ENCODE assay signal across 22 cellular contexts in genomic region chr2:193156480-193156879, GRCh38.
DNase-seq lines count a peak whose midpoint lies in the region; ATAC-seq and TF ChIP-seq lines count a peak whose summit lies in the region.
"Had no signal": no experiment of that assay in that cellular context is flagged by ENCODE, and none has a peak within 500 bp of the region (broad histone marks: within the 10 kb centered on the region; RNA-seq: fewer than 3 reads in every experiment).

No MANE protein-coding gene starts in this region.

- no peaks in the 10 kb centered on the region for H3K9me2 ChIP-seq in HCT116 (ENCODE audit: insufficient read depth)

- H3K9ac ChIP-seq in HCT116 (ENCODE audit: low read length): no peak overlapping the region
- H3K9ac ChIP-seq: BLaER1 had no signal

- no peaks in the 10 kb centered on the region for H3K9me3 ChIP-seq in HCT116 (ENCODE audit: control insufficient read depth in 1 of 2, insufficient read depth in 1 of 2, low read depth in 1 of 2, low read length in 2 of 2)
- H3K9me3 ChIP-seq in osteoblast (ENCODE audit: low read depth, low read length): no peaks in the 10 kb centered on the region
- H3K9me3 ChIP-seq: BE2C, BLaER1, Caco-2 had no signal

- POLR2A ChIA-PET in HCT116 (lab: Charles Lee): no interaction called here

- H3K36me3 ChIP-seq in HCT116 (ENCODE audit: control insufficient read depth in 1 of 2, insufficient read depth in 2 of 2, low read length in 2 of 2): no peaks in the 10 kb centered on the region
- no peaks in the 10 kb centered on the region for H3K36me3 ChIP-seq in osteoblast (ENCODE audit: insufficient read depth, low read length)
- H3K36me3 ChIP-seq: BE2C, BLaER1 had no signal

- no peaks in the 10 kb centered on the region for H3K79me2 ChIP-seq in HCT116 (ENCODE audit: insufficient read depth, low read length)
- H3K79me2 ChIP-seq in osteoblast (ENCODE audit: insufficient read depth, low read length): no peaks in the 10 kb centered on the region

- CTCF ChIA-PET in HCT116 (lab: Charles Lee): no interaction called here

- no peak overlapping the region for H3K4me3 ChIP-seq in HCT116 (replicated peaks in 1 of 2; ENCODE audit: low read depth in 1 of 2, low read length in 2 of 2)
- H3K4me3 ChIP-seq in epithelial cell of esophagus (ENCODE audit: low read length): no peak overlapping the region
- H3K4me3 ChIP-seq in osteoblast (ENCODE audit: insufficient read depth, low read length): no peak overlapping the region
- H3K4me3 ChIP-seq: BLaER1, GM12878 had no signal

- H3K4me2 ChIP-seq in HCT116 (ENCODE audit: low read length) (no peak overlapping the region), osteoblast (ENCODE audit: insufficient read depth, low read length) (no peak overlapping the region)
- H3K4me2 ChIP-seq: BLaER1 had no signal

- no peak for TF ChIP-seq POLR2A in HCT116 (IDR thresholded peaks at IDR 0.05; ENCODE audit: borderline replicate concordance, extremely low read depth, insufficient read depth, insufficient read length)

- TF ChIP-seq CTCF in HCT116 (IDR thresholded peaks at IDR 0.05 in 2 of 3, conservative IDR thresholded peaks at IDR 0.05 in 1 of 3; ENCODE audit: borderline replicate concordance in 1 of 3, insufficient read depth in 1 of 3, low read depth in 2 of 3, low read length in 2 of 3) (no peak), epithelial cell of esophagus (IDR thresholded peaks at IDR 0.05; ENCODE audit: insufficient read depth, low read depth, low read length, missing control alignments) (no peak), osteoblast (IDR thresholded peaks at IDR 0.05; ENCODE audit: extremely low read depth, low read depth, low read length) (no peak), omental fat pad (IDR thresholded peaks at IDR 0.05) (no peak)

- no TSS peak for BruUV-seq in HCT116 (replicated peaks; lab: Mats Ljungman, UMichigan)

- no peak for TF ChIP-seq RAD21 in HCT116 (IDR thresholded peaks at IDR 0.05; ENCODE audit: low read depth)

- ATAC-seq in HCT116 (peak; percentile 50; the same call in 1 of the 2 replicates), omental fat pad (ENCODE audit: low FRiP score) (no peak)
- ATAC-seq: CD8-positive, alpha-beta T cell; GM12878 had no signal

- RAD21 ChIA-PET in HCT116 (lab: Charles Lee; ENCODE audit: low non-redundant PET in 1 of 2, low total read pairs in 2 of 2, uncharacterized antibody in 2 of 2, unreplicated experiment in 2 of 2): no interaction called here

- H3K27me3 ChIP-seq in HCT116 (ENCODE audit: insufficient read depth, low read length) (no peaks in the 10 kb centered on the region), osteoblast (ENCODE audit: insufficient read depth, low read length) (no peaks in the 10 kb centered on the region)
- H3K27me3 ChIP-seq: BE2C, BLaER1 had no signal

- no peaks in the 10 kb centered on the region for H4K20me1 ChIP-seq in HCT116 (ENCODE audit: insufficient read depth)
- no peaks in the 10 kb centered on the region for H4K20me1 ChIP-seq in osteoblast (ENCODE audit: insufficient read depth, low read length)
- H4K20me1 ChIP-seq: BLaER1 had no signal

- H3K4me1 ChIP-seq in HCT116 (ENCODE audit: control insufficient read depth in 1 of 2, insufficient read depth in 2 of 2, low read length in 2 of 2) (no peaks in the 10 kb centered on the region), osteoblast (ENCODE audit: insufficient read depth, low read length) (no peaks in the 10 kb centered on the region)
- H3K4me1 ChIP-seq: BE2C, BLaER1, Caco-2 had no signal

- H3K27ac ChIP-seq in HCT116 (ENCODE audit: low read depth, low read length) (no peak overlapping the region), osteoblast (ENCODE audit: low read depth, low read length) (no peak overlapping the region)
- H3K27ac ChIP-seq: BLaER1 had no signal

- intact Hi-C loops in HCT116 (cut with micrococcal nuclease): no loop called here

- H2AFZ ChIP-seq in HCT116 (ENCODE audit: low read depth, low read length, poor library complexity, severe bottlenecking) (no peak overlapping the region), osteoblast (ENCODE audit: low read length) (no peak overlapping the region)

- DNase-seq in HCT116 (ENCODE audit: low read depth, low spot score): no peak
- peak; percentile 5 for DNase-seq in SW480 (ENCODE audit: low spot score)
- DNase-seq in epithelial cell of esophagus (ENCODE audit: low read depth): peak; percentile 5
- no peak for DNase-seq in activated CD4-positive, alpha-beta T cell treated with anti-CD3 and anti-CD28 coated beads, Interleukin-2, amount 50 U/mL, for 1 hour
- no peak for DNase-seq in osteoblast (ENCODE audit: insufficient read length, low spot score, missing footprints)
- no peak for DNase-seq in omental fat pad (ENCODE audit: low spot score)
- DNase-seq: 8988T; ACHN; BE2C; C1 segment of cervical spinal cord; Caco-2; Calu3; CD4-positive, CD25-positive, alpha-beta regulatory T cell; CD8-positive, alpha-beta T cell; DMS153; DMS53; DMS79; DND-41; EL; GDM1 had no signal

TF ChIP-seq in HCT116, 20 proteins besides CTCF, POLR2A, EP300 and RAD21:
- TF ChIP-seq TCF7L2 (IDR thresholded peaks at IDR 0.05; ENCODE audit: borderline replicate concordance, extremely low read depth, insufficient read depth, insufficient read length) (peak; percentile 15), SP1 (IDR thresholded peaks at IDR 0.05; ENCODE audit: low read depth) (no peak)
TF ChIP-seq in HCT116: peak in this region for 1.

Comparison
In these comparisons a context has a peak if more than half of its experiments do, and no peak if none do; other contexts are left out.
1. DNase-seq: peak in SW480 (single experiment) and epithelial cell of esophagus (single experiment); none in HCT116 (single experiment), activated CD4-positive, alpha-beta T cell treated with anti-CD3 and anti-CD28 coated beads, Interleukin-2, amount 50 U/mL, for 1 hour (single experiment), osteoblast (single experiment) and omental fat pad (single experiment).